ENCODE assay signal across 9 cellular contexts in genomic region chr1:46450160-46450517, GRCh38. TPM values are rescaled to one million over a fixed set of nuclear protein-coding genes. Genes with fewer than 3 reads are reported as not detected.
"Had no signal": no experiment of that assay in that cellular context is flagged by ENCODE, and none has a peak within 500 bp of the region (broad histone marks: within the 10 kb centered on the region; RNA-seq: fewer than 3 reads in every experiment).

No MANE protein-coding gene starts in this region.

- DNase-seq: GDM1, GF-D8 had no signal

- H3K4me3 ChIP-seq: GM12878 had no signal

- FAIRE-seq: G401.6, GM12878, GM12891, GM12892, GM18507, GM19239 had no signal

- ATAC-seq: GM12878 had no signal

RNA-seq across cellular contexts. Expression of gene DMBX1, which starts 39.5 kb away (rescaled TPM):
- total RNA-seq: GM12878 had no signal

RNA-seq across cellular contexts. Expression of gene FAAH, which starts 56.0 kb away (rescaled TPM):
- total RNA-seq: G401 had no signal
